15 cellular contexts compared by ENCODE assay signal in genomic region chr12:131133015-131133905, GRCh38.
DNase-seq lines count a peak whose midpoint lies in the region; ATAC-seq, FAIRE-seq and TF ChIP-seq lines count a peak whose summit lies in the region.
"Had no signal": no experiment of that assay in that cellular context is flagged by ENCODE, and none has a peak within 500 bp of the region (broad histone marks: within the 10 kb centered on the region; RNA-seq: fewer than 3 reads in every experiment).

No MANE protein-coding gene starts in this region.

- H2AFZ ChIP-seq in neuronal stem cell (ENCODE audit: low read length): no peak overlapping the region
- H2AFZ ChIP-seq: hepatocyte had no signal

- H3K36me3 ChIP-seq in breast epithelium (no peaks in the 10 kb centered on the region), neuronal stem cell (replicated peaks in 1 of 2; ENCODE audit: control insufficient read depth in 2 of 2, insufficient read depth in 2 of 2, low read length in 2 of 2) (no peaks in the 10 kb centered on the region), uterus (no peaks in the 10 kb centered on the region)
- H3K36me3 ChIP-seq: pancreas had no signal

- H2BK12ac ChIP-seq in neuronal stem cell (ENCODE audit: low read length): no peak overlapping the region

- H3K23ac ChIP-seq in neuronal stem cell (ENCODE audit: low read depth, low read length, poor library complexity): peak overlapping the region; percentile 2

- no peak overlapping the region for H3K27ac Mint-ChIP-seq in MCF 10A (ENCODE audit: low read depth, unreplicated experiment)
- H3K27ac Mint-ChIP-seq in central memory CD8-positive, alpha-beta T cell (ENCODE audit: low read depth): peak overlapping the region; percentile 47
- H3K27ac Mint-ChIP-seq in natural killer cell treated with Interleukin-12 subunit alpha and Interleukin-12 subunit beta and Interleukin-15 and Interleukin-18, amount 100 ng/mL, for 72 hours: no peak overlapping the region
- H3K27ac Mint-ChIP-seq: activated T-cell treated with anti-CD3 and anti-CD28 coated beads, Interleukin-2, amount 50 U/mL, for 72 hours; effector memory CD8-positive, alpha-beta T cell; stimulated activated memory B cell treated with anti-CD40 and anti-IgM and Interleukin-4, amounts not matched to agents 10 μg/mL and 1 μg/mL and 100 μg/mL, for 72 hours had no signal

- no peak overlapping the region for H3K14ac ChIP-seq in neuronal stem cell (ENCODE audit: low read length)

- no peak overlapping the region for H4K91ac ChIP-seq in neuronal stem cell (ENCODE audit: low read depth, low read length, poor library complexity)

- no peaks in the 10 kb centered on the region for H3K9me3 Mint-ChIP-seq in MCF 10A (ENCODE audit: unreplicated experiment)
- no peaks in the 10 kb centered on the region for H3K9me3 Mint-ChIP-seq in central memory CD8-positive, alpha-beta T cell
- H3K9me3 Mint-ChIP-seq in natural killer cell treated with Interleukin-12 subunit alpha and Interleukin-12 subunit beta and Interleukin-15 and Interleukin-18, amount 100 ng/mL, for 72 hours: no peaks in the 10 kb centered on the region
- H3K9me3 Mint-ChIP-seq: activated T-cell treated with anti-CD3 and anti-CD28 coated beads, Interleukin-2, amount 50 U/mL, for 72 hours; effector memory CD8-positive, alpha-beta T cell; stimulated activated memory B cell treated with anti-CD40 and anti-IgM and Interleukin-4, amounts not matched to agents 10 μg/mL and 1 μg/mL and 100 μg/mL, for 72 hours had no signal

- no peak overlapping the region for H2BK5ac ChIP-seq in neuronal stem cell (ENCODE audit: low read length)

- WGBS in neuronal stem cell (ENCODE audit: extremely low coverage in 2 of 2, insufficient read length in 2 of 2, insufficient replicate concordance in 1 of 2), 2 donors: no CpG with 5 or more reads among the region's 19 CpGs

- CTCF ChIA-PET in MCF 10A (lab: Yijun Ruan, JAX): interaction anchor here (0.5 to 6.2 kb wide), 12 partner anchors 11 to 602 kb away, joined by 3 to 76 read pairs (median 8); no protein-coding TSS in a partner anchor

- H3K27ac ChIP-seq in breast epithelium: no peak overlapping the region
- no peak overlapping the region for H3K27ac ChIP-seq in neuronal stem cell (replicated peaks; ENCODE audit: low read length)
- peak overlapping the region in 1 of 2 donors; percentile 21 for H3K27ac ChIP-seq in uterus
- H3K27ac ChIP-seq: hepatocyte, pancreas had no signal

- peak overlapping the region; percentile 6 for H3K18ac ChIP-seq in neuronal stem cell (ENCODE audit: low read length)

- H3K36me3 Mint-ChIP-seq in MCF 10A (ENCODE audit: insufficient read depth, unreplicated experiment): no peaks in the 10 kb centered on the region
- no peaks in the 10 kb centered on the region for H3K36me3 Mint-ChIP-seq in central memory CD8-positive, alpha-beta T cell (ENCODE audit: insufficient read depth)
- no peaks in the 10 kb centered on the region for H3K36me3 Mint-ChIP-seq in natural killer cell treated with Interleukin-12 subunit alpha and Interleukin-12 subunit beta and Interleukin-15 and Interleukin-18, amount 100 ng/mL, for 72 hours
- H3K36me3 Mint-ChIP-seq: stimulated activated memory B cell treated with anti-CD40 and anti-IgM and Interleukin-4, amounts not matched to agents 10 μg/mL and 1 μg/mL and 100 μg/mL, for 72 hours had no signal

- no peak overlapping the region for H3K4me3 Mint-ChIP-seq in MCF 10A (ENCODE audit: unreplicated experiment)
- H3K4me3 Mint-ChIP-seq in central memory CD8-positive, alpha-beta T cell: no peak overlapping the region
- no peak overlapping the region for H3K4me3 Mint-ChIP-seq in natural killer cell treated with Interleukin-12 subunit alpha and Interleukin-12 subunit beta and Interleukin-15 and Interleukin-18, amount 100 ng/mL, for 72 hours
- H3K4me3 Mint-ChIP-seq: activated T-cell treated with anti-CD3 and anti-CD28 coated beads, Interleukin-2, amount 50 U/mL, for 72 hours; effector memory CD8-positive, alpha-beta T cell; stimulated activated memory B cell treated with anti-CD40 and anti-IgM and Interleukin-4, amounts not matched to agents 10 μg/mL and 1 μg/mL and 100 μg/mL, for 72 hours had no signal

- no TSS peak for BruUV-seq in MCF 10A (replicated peaks; lab: Mats Ljungman, UMichigan)

- H2BK120ac ChIP-seq in neuronal stem cell (ENCODE audit: low read depth, low read length): no peak overlapping the region

- H3K79me1 ChIP-seq in neuronal stem cell (ENCODE audit: low read depth, low read length): no peaks in the 10 kb centered on the region

- peak overlapping the region; percentile 27 for H2AK5ac ChIP-seq in neuronal stem cell (ENCODE audit: low read depth, low read length)

- H3K4me3 ChIP-seq in breast epithelium (no peak overlapping the region), neuronal stem cell (ENCODE audit: low read length in 2 of 2) (peak overlapping the region in 1 of 2 donors; percentile 38), uterus (no peak overlapping the region)
- H3K4me3 ChIP-seq: hepatocyte, mucosa of descending colon, pancreas had no signal

- no peak for TF ChIP-seq CTCF in MCF 10A (IDR thresholded peaks at IDR 0.05; ENCODE audit: unreplicated experiment)
- no peak for TF ChIP-seq CTCF in breast epithelium (IDR thresholded peaks at IDR 0.05)
- no peak for TF ChIP-seq CTCF in uterus (IDR thresholded peaks at IDR 0.05)

- peak overlapping the region; percentile 2 for H3K4ac ChIP-seq in neuronal stem cell (ENCODE audit: low read length)

- no peak overlapping the region for H2BK15ac ChIP-seq in neuronal stem cell (ENCODE audit: low read length)

- no peak for ATAC-seq in central memory CD8-positive, alpha-beta T cell (replicated peaks; ENCODE audit: extremely low read depth, poor library complexity, severe bottlenecking)
- ATAC-seq in natural killer cell treated with Interleukin-12 subunit alpha and Interleukin-12 subunit beta and Interleukin-15 and Interleukin-18, amount 100 ng/mL, for 72 hours: no peak

- H3K27me3 ChIP-seq in breast epithelium (peaks cover 0 to 1% of the 10 kb centered on the region in 2 donors), neuronal stem cell (ENCODE audit: control insufficient read depth in 3 of 3, insufficient read depth in 3 of 3, low read depth in 1 of 3, low read length in 3 of 3) (no peaks in the 10 kb centered on the region), uterus (no peaks in the 10 kb centered on the region)
- H3K27me3 ChIP-seq: hepatocyte, pancreas had no signal

- H3K27me3 Mint-ChIP-seq in MCF 10A (ENCODE audit: insufficient read depth, unreplicated experiment): peaks cover 12% of the 10 kb centered on the region
- H3K27me3 Mint-ChIP-seq in central memory CD8-positive, alpha-beta T cell: peaks cover 8% of the 10 kb centered on the region
- peaks cover 0 to 2% of the 10 kb centered on the region in 2 donors for H3K27me3 Mint-ChIP-seq in natural killer cell treated with Interleukin-12 subunit alpha and Interleukin-12 subunit beta and Interleukin-15 and Interleukin-18, amount 100 ng/mL, for 72 hours

- peaks cover 18% of the 10 kb centered on the region for H3K4me1 Mint-ChIP-seq in MCF 10A (ENCODE audit: insufficient read depth, unreplicated experiment)
- H3K4me1 Mint-ChIP-seq in central memory CD8-positive, alpha-beta T cell: peaks cover 18% of the 10 kb centered on the region
- peaks cover 0 to 12% of the 10 kb centered on the region in 2 donors for H3K4me1 Mint-ChIP-seq in natural killer cell treated with Interleukin-12 subunit alpha and Interleukin-12 subunit beta and Interleukin-15 and Interleukin-18, amount 100 ng/mL, for 72 hours (ENCODE audit: low read depth in 2 of 2)

- H4K8ac ChIP-seq in neuronal stem cell (ENCODE audit: low read depth, low read length): peak overlapping the region; percentile 0

- intact Hi-C loops in MCF 10A (cut with micrococcal nuclease): loop anchor here (2.0 kb wide), 1 partner anchor 216 kb away; no protein-coding TSS in a partner anchor
- intact Hi-C loops in breast epithelium (cut with DNase I; ENCODE audit: low total_unique reads): no loop called here
- intact Hi-C loops in uterus (cut with DNase I; ENCODE audit: low total_unique reads): loop anchor here (10.0 kb wide), 1 partner anchor 218 kb away; no protein-coding TSS in a partner anchor

- H3K4me1 ChIP-seq in breast epithelium: peaks cover 0 to 5% of the 10 kb centered on the region in 2 donors
- peaks cover 2 to 6% of the 10 kb centered on the region in 2 donors for H3K4me1 ChIP-seq in neuronal stem cell (ENCODE audit: control insufficient read depth in 2 of 2, insufficient read depth in 1 of 2, low read depth in 1 of 2, low read length in 2 of 2)
- peaks cover 6 to 7% of the 10 kb centered on the region in 2 donors for H3K4me1 ChIP-seq in uterus
- H3K4me1 ChIP-seq: pancreas had no signal

- no peak for FAIRE-seq in RCC 7860 (lab: Jason Lieb, UNC)
- FAIRE-seq: pancreas had no signal

- H3K4me2 ChIP-seq in neuronal stem cell (ENCODE audit: insufficient read depth, low read length, poor library complexity, severe bottlenecking): no peak overlapping the region

- TF ChIP-seq POLR2A in breast epithelium (IDR thresholded peaks at IDR 0.05): no peak
- no peak for TF ChIP-seq POLR2A in uterus (IDR thresholded peaks at IDR 0.05)

- H3K9me3 ChIP-seq in breast epithelium (no peaks in the 10 kb centered on the region), neuronal stem cell (replicated peaks in 1 of 2; ENCODE audit: control insufficient read depth in 2 of 2, insufficient read depth in 1 of 2, low read depth in 1 of 2, low read length in 2 of 2) (no peaks in the 10 kb centered on the region), uterus (no peaks in the 10 kb centered on the region)
- H3K9me3 ChIP-seq: pancreas had no signal

- POLR2A ChIA-PET in MCF 10A (lab: Yijun Ruan, JAX): interaction anchor here (0.6 to 1.3 kb wide), 2 partner anchors 21 to 295 kb away, joined by 3 to 8 read pairs; partner anchors contain the start of gene STX2

- no peak overlapping the region for H3K9ac ChIP-seq in neuronal stem cell (ENCODE audit: low read depth, low read length, poor library complexity)

- DNase-seq in MCF 10A (ENCODE audit: unreplicated experiment) (peak; percentile 74), breast epithelium (ENCODE audit: low spot score in 2 of 2) (no peak), neuronal stem cell (ENCODE audit: low spot score) (no peak), uterus (peak; percentile 61 to 69), RCC 7860 (ENCODE audit: low spot score) (no peak), cerebellum (ENCODE audit: low spot score) (no peak)
- no peak for DNase-seq in central memory CD8-positive, alpha-beta T cell (ENCODE audit: low spot score in 2 of 2)
- DNase-seq in natural killer cell treated with Interleukin-12 subunit alpha and Interleukin-12 subunit beta and Interleukin-15 and Interleukin-18, amount 100 ng/mL, for 72 hours (ENCODE audit: low spot score): no peak
- DNase-seq: NCI-H187 treated with DMSO at 0.1 percent for 48 hours had no signal

Comparison
In these comparisons a context has a peak if more than half of its experiments do, and no peak if none do; other contexts are left out.
1. DNase-seq: peak in MCF 10A (single experiment) and uterus (2 of 2); none in breast epithelium (0 of 2), central memory CD8-positive, alpha-beta T cell (0 of 2), neuronal stem cell (single experiment), natural killer cell treated with Interleukin-12 subunit alpha and Interleukin-12 subunit beta and Interleukin-15 and Interleukin-18, amount 100 ng/mL, for 72 hours (single experiment), RCC 7860 (single experiment) and cerebellum (single experiment).